Comparison of ENCODE assay signal across 8 cellular contexts in genomic region chr9:128065907-128066712, GRCh38. TPM values are rescaled to one million over a fixed set of nuclear protein-coding genes. Genes with fewer than 3 reads are reported as not detected.
A peak's percentile ranks its signal among the peaks of the same experiment; 100 is the strongest.
DNase-seq lines count a peak whose midpoint lies in the region; ATAC-seq, FAIRE-seq and TF ChIP-seq lines count a peak whose summit lies in the region.

No MANE protein-coding gene starts in this region.

- peak overlapping the region; percentile 97 for H3K9ac ChIP-seq in astrocyte (ENCODE audit: low read length)

- no peak overlapping the region for H2AFZ ChIP-seq in astrocyte (ENCODE audit: low read depth, low read length)

- peaks cover 57% of the 10 kb centered on the region for H3K4me1 Mint-ChIP-seq in activated CD4-positive, alpha-beta memory T cell treated with anti-CD3 and anti-CD28 coated beads, Interleukin-2, amount 10 ng/mL, durations not matched to agents 7 days and 5 days
- peaks cover 52% of the 10 kb centered on the region for H3K4me1 Mint-ChIP-seq in activated CD4-positive, alpha-beta memory T cell treated with anti-CD3 and anti-CD28 coated beads for 36 hours (ENCODE audit: low read depth)
- peaks cover 15% of the 10 kb centered on the region for H3K4me1 Mint-ChIP-seq in astrocyte (ENCODE audit: low read depth, unreplicated experiment)

- CTCF ChIA-PET in activated CD4-positive, alpha-beta memory T cell treated with anti-CD3 and anti-CD28 coated beads, Interleukin-2, amount 10 ng/mL, durations not matched to agents 7 days and 5 days (lab: Charles Lee): interaction anchor here (2.9 to 4.2 kb wide), 2 partner anchors 31 to 123 kb away, joined by 12 to 28 read pairs; no protein-coding TSS in a partner anchor
- CTCF ChIA-PET in activated CD4-positive, alpha-beta memory T cell treated with anti-CD3 and anti-CD28 coated beads for 36 hours (lab: Charles Lee): interaction anchor here (0.7 to 4.0 kb wide), 7 partner anchors 22 to 123 kb away, joined by 3 to 22 read pairs (median 4); partner anchors contain the start of gene EEIG1

- intact Hi-C loops in activated CD4-positive, alpha-beta memory T cell treated with anti-CD3 and anti-CD28 coated beads for 36 hours (cut with micrococcal nuclease): loop anchor here (10.0 kb wide), 1 partner anchor 291 kb away; the partner anchor contains the start of gene SH2D3C
- intact Hi-C loops in thyroid gland (cut with DNase I): no loop called here

- TF ChIP-seq CTCF in astrocyte (IDR thresholded peaks at IDR 0.05; ENCODE audit: insufficient read depth, low read depth, low read length) (no peak), thyroid gland (IDR thresholded peaks at IDR 0.05) (no peak)

- no peak for TF ChIP-seq POLR2A in thyroid gland (IDR thresholded peaks at IDR 0.05)

- H3K4me3 ChIP-seq in astrocyte (ENCODE audit: insufficient read depth, low read depth, low read length) (peak overlapping the region; percentile 61), thyroid gland (replicated peaks in 1 of 3) (peak overlapping the region in 1 of 3 donors; percentile 45)

- no peaks in the 10 kb centered on the region for H3K9me3 Mint-ChIP-seq in activated CD4-positive, alpha-beta memory T cell treated with anti-CD3 and anti-CD28 coated beads, Interleukin-2, amount 10 ng/mL, durations not matched to agents 7 days and 5 days
- no peaks in the 10 kb centered on the region for H3K9me3 Mint-ChIP-seq in activated CD4-positive, alpha-beta memory T cell treated with anti-CD3 and anti-CD28 coated beads for 36 hours
- H3K9me3 Mint-ChIP-seq in astrocyte (ENCODE audit: unreplicated experiment): no peaks in the 10 kb centered on the region

- H3K4me3 Mint-ChIP-seq in activated CD4-positive, alpha-beta memory T cell treated with anti-CD3 and anti-CD28 coated beads, Interleukin-2, amount 10 ng/mL, durations not matched to agents 7 days and 5 days: no peak overlapping the region
- no peak overlapping the region for H3K4me3 Mint-ChIP-seq in activated CD4-positive, alpha-beta memory T cell treated with anti-CD3 and anti-CD28 coated beads for 36 hours
- H3K4me3 Mint-ChIP-seq in astrocyte (ENCODE audit: unreplicated experiment): peak overlapping the region; percentile 78

- peak overlapping the region; percentile 74 for H3K27ac Mint-ChIP-seq in activated CD4-positive, alpha-beta memory T cell treated with anti-CD3 and anti-CD28 coated beads, Interleukin-2, amount 10 ng/mL, durations not matched to agents 7 days and 5 days
- no peak overlapping the region for H3K27ac Mint-ChIP-seq in activated CD4-positive, alpha-beta memory T cell treated with anti-CD3 and anti-CD28 coated beads for 36 hours
- H3K27ac Mint-ChIP-seq in astrocyte (ENCODE audit: unreplicated experiment): peak overlapping the region; percentile 28

- H3K27ac ChIP-seq in astrocyte (ENCODE audit: low read depth, low read length) (no peak overlapping the region), thyroid gland (peak overlapping the region in 2 of 3 donors; percentile 83 to 100)

- H3K9me3 ChIP-seq in astrocyte (ENCODE audit: insufficient read depth, low read depth, low read length): no peaks in the 10 kb centered on the region
- H3K9me3 ChIP-seq in thyroid gland: no peaks in the 10 kb centered on the region

- H3K27me3 ChIP-seq in astrocyte (ENCODE audit: insufficient read depth, low read length): no peaks in the 10 kb centered on the region
- no peaks in the 10 kb centered on the region for H3K27me3 ChIP-seq in thyroid gland

- peak; percentile 17 for DNase-seq in activated CD4-positive, alpha-beta memory T cell treated with anti-CD3 and anti-CD28 coated beads, Interleukin-2, amount 10 ng/mL, durations not matched to agents 7 days and 5 days
- no peak for DNase-seq in activated CD4-positive, alpha-beta memory T cell treated with anti-CD3 and anti-CD28 coated beads for 36 hours
- DNase-seq in astrocyte (ENCODE audit: low read depth): no peak
- DNase-seq in left lobe of liver (ENCODE audit: low spot score): peak; percentile 55
- no peak for DNase-seq in thyroid gland
- no peak for DNase-seq in NCI-H1694 treated with DMSO at 0.1 percent for 48 hours (lab: John Stamatoyannopoulos, UW)
- DNase-seq in HT-29 (ENCODE audit: low spot score): no peak

- POLR2A ChIA-PET in activated CD4-positive, alpha-beta memory T cell treated with anti-CD3 and anti-CD28 coated beads, Interleukin-2, amount 10 ng/mL, durations not matched to agents 7 days and 5 days (lab: Charles Lee): interaction anchor here (1.5 to 3.7 kb wide), 8 partner anchors 10 to 162 kb away, joined by 5 to 31 read pairs (median 8); no protein-coding TSS in a partner anchor
- POLR2A ChIA-PET in activated CD4-positive, alpha-beta memory T cell treated with anti-CD3 and anti-CD28 coated beads for 36 hours (lab: Charles Lee): interaction anchor here (1.2 to 2.0 kb wide), 2 partner anchors 12 to 28 kb away, joined by 7 to 8 read pairs; no protein-coding TSS in a partner anchor

- H3K4me1 ChIP-seq in astrocyte (ENCODE audit: insufficient read depth, low read length) (peaks cover 11% of the 10 kb centered on the region), thyroid gland (peaks cover 35 to 58% of the 10 kb centered on the region in 2 donors)

- no peaks in the 10 kb centered on the region for H3K27me3 Mint-ChIP-seq in activated CD4-positive, alpha-beta memory T cell treated with anti-CD3 and anti-CD28 coated beads, Interleukin-2, amount 10 ng/mL, durations not matched to agents 7 days and 5 days
- no peaks in the 10 kb centered on the region for H3K27me3 Mint-ChIP-seq in activated CD4-positive, alpha-beta memory T cell treated with anti-CD3 and anti-CD28 coated beads for 36 hours
- H3K27me3 Mint-ChIP-seq in astrocyte (ENCODE audit: low read depth, unreplicated experiment): no peaks in the 10 kb centered on the region

- H4K20me1 ChIP-seq in astrocyte (ENCODE audit: insufficient read depth, low read length): peaks cover 11% of the 10 kb centered on the region

- peaks cover 45% of the 10 kb centered on the region for H3K79me2 ChIP-seq in astrocyte (ENCODE audit: insufficient read depth, low read length)

- 91 to 94% methylated on average over 9 to 14 of the region's 18 CpGs for WGBS in thyroid gland, 2 donors

- peak overlapping the region; percentile 89 for H3K4me2 ChIP-seq in astrocyte (ENCODE audit: low read length)

- FAIRE-seq in astrocyte (lab: Jason Lieb, UNC): no peak

- ATAC-seq in left lobe of liver (no peak), GM21825 (IDR thresholded peaks at IDR 0.05; ENCODE audit: unreplicated experiment) (no peak)

- H3K36me3 ChIP-seq in astrocyte (ENCODE audit: insufficient read depth, low read length): no peaks in the 10 kb centered on the region
- no peaks in the 10 kb centered on the region for H3K36me3 ChIP-seq in thyroid gland

- H3K36me3 Mint-ChIP-seq in activated CD4-positive, alpha-beta memory T cell treated with anti-CD3 and anti-CD28 coated beads, Interleukin-2, amount 10 ng/mL, durations not matched to agents 7 days and 5 days (ENCODE audit: low read depth): peaks cover 39% of the 10 kb centered on the region
- H3K36me3 Mint-ChIP-seq in activated CD4-positive, alpha-beta memory T cell treated with anti-CD3 and anti-CD28 coated beads for 36 hours: peaks cover 16% of the 10 kb centered on the region
- H3K36me3 Mint-ChIP-seq in astrocyte (ENCODE audit: low read depth, unreplicated experiment): peaks cover 12% of the 10 kb centered on the region

RNA-seq across cellular contexts. Expression of gene NAIF1, which starts 1.0 kb away (rescaled TPM):
- total RNA-seq in activated CD4-positive, alpha-beta memory T cell treated with anti-CD3 and anti-CD28 coated beads, Interleukin-2, amount 10 ng/mL, durations not matched to agents 7 days and 5 days: 10 to 100 TPM; 12.0 to 14.1 TPM
- total RNA-seq in activated CD4-positive, alpha-beta memory T cell treated with anti-CD3 and anti-CD28 coated beads for 36 hours: 10 to 100 TPM; 10.2 to 14.5 TPM
- total RNA-seq in astrocyte (9.6 and 10.2 TPM in 2 replicates), left lobe of liver (6.3 TPM), thyroid gland (10 to 100 TPM in 2 of 4 donors, 1 to 10 TPM in 2; 5.3 to 17.2 (median 9.4) TPM)
- 17.3 and 17.9 TPM in 2 replicates for total RNA-seq in HT-29 (2014; rRNA removed; shearing (Covaris generic))

RNA-seq across cellular contexts. Expression of gene SLC25A25, which starts 1.9 kb away (rescaled TPM):
- total RNA-seq in activated CD4-positive, alpha-beta memory T cell treated with anti-CD3 and anti-CD28 coated beads, Interleukin-2, amount 10 ng/mL, durations not matched to agents 7 days and 5 days: 10 to 100 TPM; 21.3 to 22.2 TPM
- total RNA-seq in activated CD4-positive, alpha-beta memory T cell treated with anti-CD3 and anti-CD28 coated beads for 36 hours: 10 to 100 TPM; 17.1 to 17.3 TPM
- total RNA-seq in astrocyte (9.8 and 14.4 TPM in 2 replicates), left lobe of liver (76.9 TPM), thyroid gland (10 to 100 TPM; 21.9 to 42.0 (median 30.8) TPM)
- 88.1 and 94.8 TPM in 2 replicates for total RNA-seq in HT-29 (2014; rRNA removed; shearing (Covaris generic))

Comparison
In these comparisons a context has a peak if more than half of its experiments do, and no peak if none do; other contexts are left out.
1. DNase-seq: peak in activated CD4-positive, alpha-beta memory T cell treated with anti-CD3 and anti-CD28 coated beads, Interleukin-2, amount 10 ng/mL, durations not matched to agents 7 days and 5 days (single experiment) and left lobe of liver (single experiment); none in activated CD4-positive, alpha-beta memory T cell treated with anti-CD3 and anti-CD28 coated beads for 36 hours (single experiment), astrocyte (single experiment), thyroid gland (0 of 2), NCI-H1694 treated with DMSO at 0.1 percent for 48 hours (single experiment) and HT-29 (single experiment).